Comparison of ENCODE assay signal across 19 cellular contexts in the genomic region with DNA sequence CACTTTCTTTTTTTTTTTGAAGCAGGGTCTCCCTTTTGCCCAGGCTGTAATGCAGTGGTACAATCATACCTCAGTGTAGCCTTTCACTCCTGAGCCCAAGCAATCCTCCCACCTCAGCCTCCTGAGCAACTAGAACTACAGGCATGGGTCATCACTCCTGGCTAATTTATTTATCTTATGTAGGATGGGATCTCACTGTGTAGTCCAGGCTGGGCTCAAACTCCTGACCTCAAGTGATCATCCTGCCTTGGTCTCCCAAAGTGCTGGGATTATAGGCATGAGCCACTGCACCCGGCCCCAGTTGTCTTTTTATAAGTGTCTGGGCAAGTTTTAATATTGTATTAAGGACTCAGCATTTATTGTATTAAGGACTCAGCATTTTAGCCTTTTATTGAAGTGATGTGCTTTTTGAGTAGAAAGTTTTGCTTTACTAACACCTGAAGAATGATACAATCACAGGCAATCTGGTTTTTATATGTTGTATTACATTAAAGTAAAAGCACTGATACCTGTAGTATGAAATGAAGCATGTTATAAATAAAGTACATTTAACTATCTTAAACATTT.
"Had no signal": no experiment of that assay in that cellular context is flagged by ENCODE, and none has a peak within 500 bp of the region (broad histone marks: within the 10 kb centered on the region; RNA-seq: fewer than 3 reads in every experiment).

No MANE protein-coding gene starts in this region.

- H3K4me3 Mint-ChIP-seq: activated B cell treated with CpG ODN at 0.5 μM for 24 hours; activated CD4-positive, alpha-beta memory T cell treated with anti-CD3 and anti-CD28 coated beads for 36 hours; activated T-helper 17 cell treated with anti-CD3 and anti-CD28 coated beads, Interleukin-2, amount 50 U/mL, for 72 hours; mesothelial cell of epicardium; nephron; T-helper 2 cell treated with Interferon-gamma antibody and Interleukin-4, amounts not matched to agents 5 μg/mL and 100 μg/mL, for 36 hours had no signal

- H3K9me3 Mint-ChIP-seq: activated B cell treated with CpG ODN at 0.5 μM for 24 hours; activated CD4-positive, alpha-beta memory T cell treated with anti-CD3 and anti-CD28 coated beads for 36 hours; activated T-helper 17 cell treated with anti-CD3 and anti-CD28 coated beads, Interleukin-2, amount 50 U/mL, for 72 hours; mesothelial cell of epicardium; nephron; T-helper 2 cell treated with Interferon-gamma antibody and Interleukin-4, amounts not matched to agents 5 μg/mL and 100 μg/mL, for 36 hours had no signal

- DNase-seq: activated B cell treated with CpG ODN at 0.5 μM for 24 hours; activated CD4-positive, alpha-beta memory T cell treated with anti-CD3 and anti-CD28 coated beads for 36 hours; activated CD4-positive, alpha-beta T cell treated with anti-CD3 and anti-CD28 coated beads for 4 hours; activated naive CD4-positive, alpha-beta T cell; activated T-cell treated with anti-CD3 and anti-CD28 coated beads, Interleukin-2, amount 50 U/mL, for 1 hour; aorta; brain microvascular endothelial cell; cerebellar nuclear complex; dermis blood vessel endothelial cell; lower lobe of right lung; nucleus accumbens; posterior cingulate gyrus; stimulated activated naive CD8-positive, alpha-beta T cell treated with anti-CD3 and anti-CD28 coated beads, Interleukin-15, Interleukin-2, amounts not matched to agents 100 U/mL and 50 U/mL, for 24 hours had no signal

- H3K27me3 Mint-ChIP-seq: activated B cell treated with CpG ODN at 0.5 μM for 24 hours; activated CD4-positive, alpha-beta memory T cell treated with anti-CD3 and anti-CD28 coated beads for 36 hours; activated T-helper 17 cell treated with anti-CD3 and anti-CD28 coated beads, Interleukin-2, amount 50 U/mL, for 72 hours had no signal

- ATAC-seq: activated T-helper 17 cell treated with anti-CD3 and anti-CD28 coated beads, Interleukin-2, amount 50 U/mL, for 72 hours; stimulated activated naive CD8-positive, alpha-beta T cell treated with anti-CD3 and anti-CD28 coated beads, Interleukin-15, Interleukin-2, amounts not matched to agents 100 U/mL and 50 U/mL, for 24 hours had no signal

- H3K27ac Mint-ChIP-seq: activated B cell treated with CpG ODN at 0.5 μM for 24 hours; activated CD4-positive, alpha-beta memory T cell treated with anti-CD3 and anti-CD28 coated beads for 36 hours; activated T-helper 17 cell treated with anti-CD3 and anti-CD28 coated beads, Interleukin-2, amount 50 U/mL, for 72 hours; mesothelial cell of epicardium; nephron; T-helper 2 cell treated with Interferon-gamma antibody and Interleukin-4, amounts not matched to agents 5 μg/mL and 100 μg/mL, for 36 hours had no signal

- H3K27ac ChIP-seq: brain microvascular endothelial cell, lower lobe of right lung, tibial nerve had no signal

- H3K27me3 ChIP-seq: brain microvascular endothelial cell, hepatocyte, tibial nerve had no signal

- H3K9me3 ChIP-seq: lower lobe of right lung, tibial nerve had no signal

- H3K4me3 ChIP-seq: hepatocyte, lower lobe of right lung, tibial nerve had no signal

- H3K4me1 Mint-ChIP-seq: activated B cell treated with CpG ODN at 0.5 μM for 24 hours, nephron had no signal
